ENCODE assay signal across 8 cellular contexts in the genomic region with DNA sequence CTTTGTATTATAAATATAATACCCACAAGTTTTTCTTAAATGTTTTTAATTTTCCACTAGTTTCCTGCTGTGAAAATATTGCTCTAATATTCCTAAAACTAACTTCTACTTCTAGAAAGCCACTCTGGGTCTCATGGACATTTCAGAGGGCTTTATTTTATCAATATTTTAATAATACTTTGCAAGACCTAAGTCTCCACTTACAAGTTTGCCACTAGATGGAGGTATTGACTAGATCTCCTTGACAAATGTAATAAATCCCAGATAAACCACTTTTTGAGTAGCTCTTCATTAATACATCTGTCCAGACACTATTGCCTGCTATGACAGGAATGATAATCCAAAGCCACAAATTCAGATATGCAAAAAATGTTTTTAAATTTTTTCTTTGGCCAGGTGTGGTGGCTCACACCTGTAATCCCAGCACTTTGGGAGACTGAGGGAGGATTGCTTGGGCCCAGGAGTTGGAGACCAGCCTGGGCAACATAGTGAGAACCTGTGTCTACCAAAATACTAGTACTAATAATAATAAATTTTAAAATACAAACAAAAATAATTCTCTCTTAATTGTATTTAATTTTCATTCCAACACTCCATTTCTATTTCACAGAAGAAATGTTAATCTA. TPM values are rescaled to one million over a fixed set of nuclear protein-coding genes. Genes with fewer than 3 reads are reported as not detected.
DNase-seq lines count a peak whose midpoint lies in the region; ATAC-seq and TF ChIP-seq lines count a peak whose summit lies in the region.

No MANE protein-coding gene starts in this region.

- no peak overlapping the region for H2AFZ ChIP-seq in mesenchymal stem cell (ENCODE audit: low read depth, low read length)

- TF ChIP-seq CTCF in left ventricle myocardium inferior (IDR thresholded peaks at IDR 0.05; ENCODE audit: borderline replicate concordance) (peak; percentile 70), MCF 10A (IDR thresholded peaks at IDR 0.05; ENCODE audit: unreplicated experiment) (peak; percentile 34)

- POLR2A ChIA-PET in MCF 10A (lab: Yijun Ruan, JAX) = interaction anchor here (0.8 to 1.7 kb wide), 3 partner anchors 22 to 536 kb away, joined by 3 to 4 read pairs (median 4); no protein-coding TSS in a partner anchor

- H3K23ac ChIP-seq in mesenchymal stem cell (ENCODE audit: low read length in 2 of 2) = no peak overlapping the region

- H2AK5ac ChIP-seq in mesenchymal stem cell (ENCODE audit: low read length, severe bottlenecking) = no peak overlapping the region

- H3K27me3 Mint-ChIP-seq in MCF 10A (ENCODE audit: insufficient read depth, unreplicated experiment) = no peaks in the 10 kb centered on the region

- H4K91ac ChIP-seq in mesenchymal stem cell (ENCODE audit: low read length) = no peak overlapping the region

- H3K4ac ChIP-seq in mesenchymal stem cell (ENCODE audit: low read depth in 1 of 2, low read length in 2 of 2) = no peak overlapping the region

- DNase-seq in left ventricle myocardium inferior (no peak), left cardiac atrium (no peak), NCI-H2227 (lab: John Stamatoyannopoulos, UW; ENCODE audit: unreplicated experiment) (peak; percentile 20), MCF 10A (ENCODE audit: unreplicated experiment) (peak; percentile 58), mesenchymal stem cell (peak; percentile 53), aorta (no peak)

- CTCF ChIA-PET in MCF 10A (lab: Yijun Ruan, JAX) = interaction anchor here (0.7 to 2.0 kb wide), 18 partner anchors 9 to 536 kb away, joined by 3 to 8 read pairs (median 4); a partner anchor contains a TSS

- no TSS peak for BruUV-seq in MCF 10A (replicated peaks; lab: Mats Ljungman, UMichigan)

- no peak overlapping the region for H2BK5ac ChIP-seq in mesenchymal stem cell (ENCODE audit: low read depth, low read length, poor library complexity, severe bottlenecking)

- H3K4me3 ChIP-seq in left ventricle myocardium inferior (no peak overlapping the region), mesenchymal stem cell (ENCODE audit: insufficient read depth in 1 of 2, low read depth in 1 of 2, low read length in 2 of 2) (no peak overlapping the region), aorta (ENCODE audit: low read length in 2 of 2) (no peak overlapping the region)

- no peak overlapping the region for H3K27ac Mint-ChIP-seq in MCF 10A (ENCODE audit: low read depth, unreplicated experiment)

- H3K4me1 ChIP-seq in left ventricle myocardium inferior (peaks cover 44% of the 10 kb centered on the region), mesenchymal stem cell (ENCODE audit: control insufficient read depth, insufficient read depth, low read depth, low read length) (peaks cover 13% of the 10 kb centered on the region), aorta (ENCODE audit: control insufficient read depth in 1 of 2, insufficient read depth in 2 of 2, low read length in 2 of 2) (peaks cover 0 to 6% of the 10 kb centered on the region in 2 donors)

- H3K4me2 ChIP-seq in mesenchymal stem cell (ENCODE audit: low read length, poor library complexity, severe bottlenecking) = no peak overlapping the region

- H2BK15ac ChIP-seq in mesenchymal stem cell (ENCODE audit: low read depth, poor library complexity, severe bottlenecking) = no peak overlapping the region

- intact Hi-C loops in left ventricle myocardium inferior (cut with micrococcal nuclease) (no loop called here), left cardiac atrium (cut with DNase I) (loop anchor here in 1 of 2 donors (2.0 kb wide), 1 partner anchor 105 kb away; a partner anchor contains a TSS), MCF 10A (cut with micrococcal nuclease) (loop anchor here (2.0 kb wide), 1 partner anchor 537 kb away; no protein-coding TSS in a partner anchor), aorta (cut with DNase I) (no loop called here)

- no peak overlapping the region for H3K14ac ChIP-seq in mesenchymal stem cell (ENCODE audit: low read length in 2 of 2)

- H3K27ac ChIP-seq in left ventricle myocardium inferior (replicated peaks) (peak overlapping the region; percentile 98), mesenchymal stem cell (ENCODE audit: low read length, poor library complexity, severe bottlenecking) (no peak overlapping the region), aorta (ENCODE audit: low read depth in 1 of 2, low read length in 2 of 2) (no peak overlapping the region)

- H2BK12ac ChIP-seq in mesenchymal stem cell (ENCODE audit: low read length in 2 of 2) = no peak overlapping the region

- peaks cover 7% of the 10 kb centered on the region for H3K79me1 ChIP-seq in mesenchymal stem cell (replicated peaks; ENCODE audit: low read length, poor library complexity, severe bottlenecking)

- no peak for ATAC-seq in left cardiac atrium
- no peak for ATAC-seq in aorta (ENCODE audit: low FRiP score)
- ATAC-seq in HG02759 (IDR thresholded peaks at IDR 0.05; ENCODE audit: unreplicated experiment) = no peak
- no peak for ATAC-seq in GM19397 (IDR thresholded peaks at IDR 0.05; ENCODE audit: unreplicated experiment)

- H4K8ac ChIP-seq in mesenchymal stem cell (ENCODE audit: low read length) = no peak overlapping the region

- H2BK120ac ChIP-seq in mesenchymal stem cell (ENCODE audit: low read depth, low read length) = no peak overlapping the region

- H3K27me3 ChIP-seq in left ventricle myocardium inferior (ENCODE audit: low read depth) = no peaks in the 10 kb centered on the region
- H3K27me3 ChIP-seq in mesenchymal stem cell (ENCODE audit: control insufficient read depth in 1 of 2, insufficient read depth in 1 of 2, low read length in 2 of 2) = no peaks in the 10 kb centered on the region
- no peaks in the 10 kb centered on the region for H3K27me3 ChIP-seq in aorta (ENCODE audit: control insufficient read depth in 1 of 2, insufficient read depth in 2 of 2, low read length in 1 of 2)

- peaks cover 10% of the 10 kb centered on the region for H3K36me3 Mint-ChIP-seq in MCF 10A (ENCODE audit: insufficient read depth, unreplicated experiment)

- H3K9ac ChIP-seq in mesenchymal stem cell (ENCODE audit: low read length) = no peak overlapping the region

- H3K36me3 ChIP-seq in left ventricle myocardium inferior (no peaks in the 10 kb centered on the region), mesenchymal stem cell (ENCODE audit: control insufficient read depth in 1 of 2, insufficient read depth in 2 of 2, low read depth in 1 of 2, low read length in 2 of 2) (peaks cover 0 to 3% of the 10 kb centered on the region in 2 experiments), aorta (ENCODE audit: control insufficient read depth in 1 of 2, insufficient read depth in 2 of 2, low read length in 1 of 2) (no peaks in the 10 kb centered on the region)

- H3K9me3 ChIP-seq in left ventricle myocardium inferior (replicated peaks) (no peaks in the 10 kb centered on the region), mesenchymal stem cell (ENCODE audit: control insufficient read depth, low read length) (no peaks in the 10 kb centered on the region), aorta (ENCODE audit: control insufficient read depth, low read length) (no peaks in the 10 kb centered on the region)

- H3K4me3 Mint-ChIP-seq in MCF 10A (ENCODE audit: unreplicated experiment) = no peak overlapping the region

- peaks cover 20% of the 10 kb centered on the region for H3K4me1 Mint-ChIP-seq in MCF 10A (ENCODE audit: insufficient read depth, unreplicated experiment)

- no peaks in the 10 kb centered on the region for H3K9me3 Mint-ChIP-seq in MCF 10A (ENCODE audit: unreplicated experiment)

- H3K18ac ChIP-seq in mesenchymal stem cell (ENCODE audit: low read depth in 1 of 2, low read length in 2 of 2) = no peak overlapping the region

RNA-seq across cellular contexts. Expression of a gene that starts 3.5 kb away (rescaled TPM):
- total RNA-seq in left ventricle myocardium inferior = 404 TPM
- 100 to 1,000 TPM; 132 to 140 TPM for total RNA-seq in left cardiac atrium
- total RNA-seq in MCF 10A (2022) = 75.5 and 86.8 TPM in 2 replicates
- polyA plus RNA-seq in mesenchymal stem cell (2013, experiment 1 of 2) = 45.7 TPM
- 47.4 TPM for polyA plus RNA-seq in mesenchymal stem cell (2013, experiment 2 of 2)
- total RNA-seq in aorta = 10 to 100 TPM; 65.8 to 70.5 TPM
- 100 to 1,000 TPM in 1 of 2 donors, 10 to 100 TPM in 1; 77.8 to 102 TPM for polyA plus RNA-seq in aorta

Comparison
In these comparisons a context has a peak if more than half of its experiments do, and no peak if none do; other contexts are left out.
1. DNase-seq: peak in NCI-H2227 (single experiment), MCF 10A (single experiment) and mesenchymal stem cell (single experiment); none in left ventricle myocardium inferior (single experiment), left cardiac atrium (single experiment) and aorta (0 of 2).